In the genomic region with DNA sequence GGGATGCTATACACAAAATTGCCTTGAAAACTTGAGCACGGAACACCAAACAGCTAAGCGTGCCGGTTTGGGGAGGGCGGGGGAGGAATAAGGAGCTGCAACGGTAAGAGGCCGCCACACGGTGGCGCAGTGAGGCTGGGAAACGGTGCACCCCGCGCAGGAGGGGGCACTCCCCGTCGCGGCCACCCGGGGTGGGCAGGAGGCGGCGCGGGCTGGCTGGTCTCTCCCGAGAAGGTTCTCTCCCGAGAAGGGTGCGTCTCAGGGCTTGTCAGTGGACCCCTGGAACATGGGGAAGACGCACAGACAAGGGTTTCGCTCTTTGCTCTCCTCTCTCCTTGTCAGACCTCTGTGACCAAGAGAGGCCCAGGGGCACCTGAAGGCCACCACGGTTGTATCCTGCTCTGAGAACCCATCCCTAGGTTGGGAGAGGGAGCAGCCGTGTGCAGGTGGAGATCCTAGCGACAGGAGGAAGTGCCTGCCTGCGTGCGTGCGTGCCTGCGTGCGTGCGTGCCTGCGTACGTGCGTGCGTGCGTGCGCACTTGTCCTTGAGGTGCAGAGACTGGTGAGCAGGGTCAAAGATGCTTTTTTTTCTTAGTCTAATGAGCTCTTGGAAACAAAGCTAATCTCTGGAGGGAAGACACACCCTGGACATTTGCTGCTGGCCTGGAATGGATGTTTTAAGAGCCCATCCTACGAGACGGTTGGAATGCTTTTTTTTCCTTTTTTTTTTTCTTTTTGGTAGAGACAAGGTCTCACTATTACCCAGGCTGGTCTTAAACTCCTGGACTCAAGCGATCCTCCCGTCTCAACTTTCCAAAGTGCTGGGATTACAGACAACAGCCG, we compare ENCODE assay signal across 8 cellular contexts. TPM values are rescaled to one million over a fixed set of nuclear protein-coding genes. Genes with fewer than 3 reads are reported as not detected.
DNase-seq lines count a peak whose midpoint lies in the region; ATAC-seq and TF ChIP-seq lines count a peak whose summit lies in the region.

No MANE protein-coding gene starts in this region.

- H3K4me1 ChIP-seq in Karpas-422 (ENCODE audit: low read length), result peaks cover 7% of the 10 kb centered on the region
- H3K4me1 ChIP-seq in trophoblast cell (ENCODE audit: control insufficient read depth in 1 of 2, insufficient read depth in 2 of 2, low read length in 2 of 2), result peaks cover 2% of the 10 kb centered on the region in 2 experiments
- peaks cover 4 to 9% (median 6%) of the 10 kb centered on the region in 4 donors for H3K4me1 ChIP-seq in upper lobe of left lung

- no peaks in the 10 kb centered on the region for H3K27me3 ChIP-seq in Karpas-422 (ENCODE audit: low read length)
- no peaks in the 10 kb centered on the region for H3K27me3 ChIP-seq in trophoblast cell (ENCODE audit: insufficient read depth, low read length)
- no peaks in the 10 kb centered on the region for H3K27me3 ChIP-seq in upper lobe of left lung

- no peaks in the 10 kb centered on the region for H4K20me1 ChIP-seq in Karpas-422 (ENCODE audit: insufficient read depth, low read depth, low read length)

- DNase-seq in DMS79 treated with DMSO at 0.1 percent for 48 hours (lab: John Stamatoyannopoulos, UW) (peak; percentile 70), Karpas-422 (peak; percentile 81), SHP77 (lab: John Stamatoyannopoulos, UW) (peak; percentile 93 to 94), glomerular visceral epithelial cell (ENCODE audit: extremely low spot score) (peak; percentile 8), trophoblast cell (peak; percentile 70 to 87), upper lobe of left lung (peak; percentile 53 to 91)
- peak; percentile 31 to 66 (median 56) for DNase-seq in activated naive CD4-positive, alpha-beta T cell (lab: John Stamatoyannopoulos, UW)

- H3K23ac ChIP-seq in trophoblast cell (ENCODE audit: low read length), result no peak overlapping the region

- no peak overlapping the region for H4K91ac ChIP-seq in trophoblast cell (ENCODE audit: low read depth, low read length)

- no peak overlapping the region for H3K18ac ChIP-seq in trophoblast cell (ENCODE audit: low read length)

- H2AFZ ChIP-seq in Karpas-422 (ENCODE audit: low read length), result no peak overlapping the region
- H2AFZ ChIP-seq in trophoblast cell (ENCODE audit: insufficient read depth, low read length, poor library complexity), result no peak overlapping the region

- TF ChIP-seq CTCF in upper lobe of left lung (IDR thresholded peaks at IDR 0.05), result peak; percentile 92 to 96 (median 93)

- ATAC-seq in GM21737 (IDR thresholded peaks at IDR 0.05; ENCODE audit: unreplicated experiment), result peak; percentile 87
- peak; percentile 84 to 92 for ATAC-seq in upper lobe of left lung (ENCODE audit: low FRiP score in 2 of 2)

- no peaks in the 10 kb centered on the region for H3K9me2 ChIP-seq in Karpas-422 (replicated peaks; ENCODE audit: insufficient read depth, low read length)

- no CpG with 5 or more reads among the region's 43 CpGs for WGBS in trophoblast cell (ENCODE audit: extremely low coverage, insufficient coverage, insufficient read length)
- WGBS in upper lobe of left lung, 2 donors, result 56 to 58% methylated on average over 25 to 27 of the region's 43 CpGs

- no peak overlapping the region for H3K4ac ChIP-seq in trophoblast cell (ENCODE audit: low read depth, low read length)

- peak in 1 of 4 donors; percentile 25 for TF ChIP-seq POLR2A in upper lobe of left lung (IDR thresholded peaks at IDR 0.05)

- H2BK5ac ChIP-seq in trophoblast cell (ENCODE audit: low read depth, low read length, poor library complexity), result no peak overlapping the region

- no peak overlapping the region for H3K4me2 ChIP-seq in Karpas-422 (ENCODE audit: low read depth, low read length, poor library complexity, severe bottlenecking)
- H3K4me2 ChIP-seq in trophoblast cell (ENCODE audit: low read length), result peak overlapping the region; percentile 50

- H3K36me3 ChIP-seq in Karpas-422 (ENCODE audit: insufficient read depth, low read length) (no peaks in the 10 kb centered on the region), trophoblast cell (ENCODE audit: control insufficient read depth in 1 of 2, insufficient read depth in 2 of 2, low read length in 2 of 2) (no peaks in the 10 kb centered on the region), upper lobe of left lung (no peaks in the 10 kb centered on the region)

- no peak overlapping the region for H3K27ac ChIP-seq in Karpas-422 (ENCODE audit: low read length)
- H3K27ac ChIP-seq in trophoblast cell (ENCODE audit: low read depth, low read length), result no peak overlapping the region
- H3K27ac ChIP-seq in upper lobe of left lung, result peak overlapping the region; percentile 20 to 76 (median 70)

- H3K14ac ChIP-seq in trophoblast cell (ENCODE audit: low read length), result no peak overlapping the region

- H2BK120ac ChIP-seq in trophoblast cell (ENCODE audit: insufficient read depth, low read length, poor library complexity), result no peak overlapping the region

- H3K9me3 ChIP-seq in Karpas-422 (ENCODE audit: low read length) (no peaks in the 10 kb centered on the region), trophoblast cell (ENCODE audit: insufficient read depth, low read depth, low read length) (no peaks in the 10 kb centered on the region), upper lobe of left lung (no peaks in the 10 kb centered on the region)

- H3K79me2 ChIP-seq in Karpas-422 (ENCODE audit: low read length) (no peaks in the 10 kb centered on the region), trophoblast cell (ENCODE audit: control insufficient read depth, insufficient read depth, low read length, poor library complexity) (no peaks in the 10 kb centered on the region)

- H3K9ac ChIP-seq in Karpas-422 (ENCODE audit: low read length), result no peak overlapping the region
- H3K9ac ChIP-seq in trophoblast cell (ENCODE audit: low read length), result no peak overlapping the region

- no peaks in the 10 kb centered on the region for H3K79me1 ChIP-seq in trophoblast cell (ENCODE audit: low read length)

- H4K8ac ChIP-seq in trophoblast cell (ENCODE audit: low read depth, low read length), result no peak overlapping the region

- H2AK5ac ChIP-seq in trophoblast cell (ENCODE audit: low read length), result no peak overlapping the region

- H4K12ac ChIP-seq in trophoblast cell (ENCODE audit: low read depth, low read length), result no peak overlapping the region

- no peak overlapping the region for H3K4me3 ChIP-seq in Karpas-422 (ENCODE audit: low read length)
- no peak overlapping the region for H3K4me3 ChIP-seq in trophoblast cell (ENCODE audit: low read depth, low read length)
- H3K4me3 ChIP-seq in upper lobe of left lung, result peak overlapping the region in 3 of 4 donors; percentile 15 to 40 (median 33)

- H2BK12ac ChIP-seq in trophoblast cell (ENCODE audit: low read length), result no peak overlapping the region

- TF ChIP-seq EP300 in upper lobe of left lung (IDR thresholded peaks at IDR 0.05), result no peak

RNA-seq across cellular contexts. Expression of gene JAM3, which starts 18.1 kb away (rescaled TPM):
- total RNA-seq in Karpas-422 (2014; rRNA removed; shearing (Covaris generic); ENCODE audit: low replicate concordance), result 0.65 and 4.8 TPM in 2 replicates
- 9.1 TPM in 2 replicates for polyA plus RNA-seq in trophoblast cell (2013)
- total RNA-seq in upper lobe of left lung, result 10 to 100 TPM in 5 of 6 donors, 1 to 10 TPM in 1; 8.4 to 36.6 (median 18.6) TPM

Comparison
In these comparisons a context has a peak if more than half of its experiments do, and no peak if none do; other contexts are left out.
1. DNase-seq: peak in every context shown above with its lines; median percentile 94 in SHP77; 81 in Karpas-422; 78 in trophoblast cell; 72 in upper lobe of left lung; 70 in DMS79 treated with DMSO at 0.1 percent for 48 hours; 56 in activated naive CD4-positive, alpha-beta T cell; 8 in glomerular visceral epithelial cell.
2. H3K27ac ChIP-seq: peak in upper lobe of left lung (4 of 4); none in Karpas-422 (single experiment) and trophoblast cell (single experiment).
3. H3K4me3 ChIP-seq: peak in upper lobe of left lung (3 of 4); none in Karpas-422 (single experiment) and trophoblast cell (single experiment).